In the genomic region with DNA sequence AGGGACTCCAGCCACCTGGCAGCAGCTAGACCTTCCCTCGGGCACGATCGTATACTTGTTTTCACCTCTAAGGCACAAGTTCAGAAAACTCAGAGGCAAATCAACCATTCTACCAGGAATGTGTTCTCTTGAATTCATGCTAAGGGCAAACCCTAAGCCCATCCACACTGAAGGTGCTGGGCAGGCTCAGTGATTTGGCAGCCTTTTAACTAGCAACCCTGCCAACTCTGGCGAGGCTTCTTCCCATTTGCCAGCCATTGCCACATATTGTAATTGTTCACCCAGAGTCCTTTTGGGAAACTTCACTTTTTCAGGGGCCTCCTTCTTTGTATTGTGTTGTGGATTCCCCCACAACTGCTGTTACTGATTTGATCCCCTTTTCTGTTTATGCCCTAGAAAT, we compare ENCODE assay signal across 21 cellular contexts.
DNase-seq lines count a peak whose midpoint lies in the region; ATAC-seq and TF ChIP-seq lines count a peak whose summit lies in the region.
"Had no signal": no experiment of that assay in that cellular context is flagged by ENCODE, and none has a peak within 500 bp of the region (broad histone marks: within the 10 kb centered on the region; RNA-seq: fewer than 3 reads in every experiment).

No MANE protein-coding gene starts in this region.

- CTCF ChIA-PET in activated CD4-positive, alpha-beta memory T cell treated with anti-CD3 and anti-CD28 coated beads for 36 hours (lab: Charles Lee): no interaction called here

- intact Hi-C loops in left ventricle myocardium superior (cut with micrococcal nuclease): no loop called here
- intact Hi-C loops in tibial artery (cut with DNase I; ENCODE audit: low total_unique reads): no loop called here
- intact Hi-C loops in activated CD4-positive, alpha-beta memory T cell treated with anti-CD3 and anti-CD28 coated beads for 36 hours (cut with micrococcal nuclease): no loop called here

- H3K4me3 ChIP-seq in right atrium auricular region: no peak overlapping the region
- H3K4me3 ChIP-seq in MG63: no peak overlapping the region
- no peak overlapping the region for H3K4me3 ChIP-seq in osteoblast (ENCODE audit: insufficient read depth, low read length)
- no peak overlapping the region for H3K4me3 ChIP-seq in tibial artery
- H3K4me3 ChIP-seq: Peyer's patch had no signal

- no peak overlapping the region for H3K4me3 Mint-ChIP-seq in activated CD4-positive, alpha-beta memory T cell treated with anti-CD3 and anti-CD28 coated beads for 36 hours
- H3K4me3 Mint-ChIP-seq: CD4-positive, CD25-positive, alpha-beta regulatory T cell had no signal

- no peaks in the 10 kb centered on the region for H4K20me1 ChIP-seq in osteoblast (ENCODE audit: insufficient read depth, low read length)

- H3K9me3 ChIP-seq in right atrium auricular region (peaks cover 0 to 9% of the 10 kb centered on the region in 2 donors), MG63 (peaks cover 2% of the 10 kb centered on the region; the same call in 1 of the 2 replicates), osteoblast (ENCODE audit: low read depth, low read length) (no peaks in the 10 kb centered on the region), tibial artery (no peaks in the 10 kb centered on the region)
- H3K9me3 ChIP-seq: Peyer's patch had no signal

- H3K27ac ChIP-seq in right atrium auricular region: no peak overlapping the region
- H3K27ac ChIP-seq in osteoblast (ENCODE audit: low read depth, low read length): no peak overlapping the region
- H3K27ac ChIP-seq in tibial artery: no peak overlapping the region
- H3K27ac ChIP-seq: HL-60, Peyer's patch had no signal

- DNase-seq in left ventricle myocardium superior (peak; percentile 32), right atrium auricular region (ENCODE audit: low spot score) (no peak), MG63 (peak; percentile 39), left lobe of liver (ENCODE audit: low spot score) (peak; percentile 52), osteoblast (ENCODE audit: insufficient read length, low spot score, missing footprints) (no peak), tibial artery (no peak)
- DNase-seq in activated CD4-positive, alpha-beta memory T cell treated with anti-CD3 and anti-CD28 coated beads for 36 hours: no peak
- DNase-seq: CD4-positive, CD25-positive, alpha-beta regulatory T cell; EL; H7; KG1; MV-4-11; NCI-H1694; NCI-H2081; NCI-H2171; NCI-H345; NCI-H524; NCI-H774; Peyer's patch had no signal

- H2AFZ ChIP-seq in osteoblast (ENCODE audit: low read length): peak overlapping the region; percentile 29

- H3K4me1 ChIP-seq in right atrium auricular region (peaks cover 0 to 7% of the 10 kb centered on the region in 2 donors), osteoblast (ENCODE audit: insufficient read depth, low read length) (peaks cover 8% of the 10 kb centered on the region), tibial artery (peaks cover 0 to 9% (median under 1%) of the 10 kb centered on the region in 4 donors)
- H3K4me1 ChIP-seq: Peyer's patch had no signal

- POLR2A ChIA-PET in activated CD4-positive, alpha-beta memory T cell treated with anti-CD3 and anti-CD28 coated beads for 36 hours (lab: Charles Lee): no interaction called here

- no peaks in the 10 kb centered on the region for H3K9me3 Mint-ChIP-seq in activated CD4-positive, alpha-beta memory T cell treated with anti-CD3 and anti-CD28 coated beads for 36 hours

- H3K27ac Mint-ChIP-seq in activated CD4-positive, alpha-beta memory T cell treated with anti-CD3 and anti-CD28 coated beads for 36 hours: no peak overlapping the region
- H3K27ac Mint-ChIP-seq: CD4-positive, CD25-positive, alpha-beta regulatory T cell had no signal

- H3K36me3 ChIP-seq in right atrium auricular region: no peaks in the 10 kb centered on the region
- no peaks in the 10 kb centered on the region for H3K36me3 ChIP-seq in MG63
- H3K36me3 ChIP-seq in osteoblast (ENCODE audit: insufficient read depth, low read length): no peaks in the 10 kb centered on the region
- H3K36me3 ChIP-seq in tibial artery: no peaks in the 10 kb centered on the region
- H3K36me3 ChIP-seq: Peyer's patch had no signal

- no peak overlapping the region for H3K4me2 ChIP-seq in osteoblast (ENCODE audit: insufficient read depth, low read length)

- no peak for TF ChIP-seq CTCF in right atrium auricular region (IDR thresholded peaks at IDR 0.05)
- no peak for TF ChIP-seq CTCF in osteoblast (IDR thresholded peaks at IDR 0.05; ENCODE audit: extremely low read depth, low read depth, low read length)
- no peak for TF ChIP-seq CTCF in tibial artery (IDR thresholded peaks at IDR 0.05)

- H3K4me1 Mint-ChIP-seq in activated CD4-positive, alpha-beta memory T cell treated with anti-CD3 and anti-CD28 coated beads for 36 hours (ENCODE audit: low read depth): no peaks in the 10 kb centered on the region
- H3K4me1 Mint-ChIP-seq: CD4-positive, CD25-positive, alpha-beta regulatory T cell had no signal

- peak; percentile 69 for ATAC-seq in left ventricle myocardium superior
- peak; percentile 95 for ATAC-seq in left lobe of liver
- ATAC-seq in esophagus mucosa: no peak

- no peaks in the 10 kb centered on the region for H3K79me2 ChIP-seq in osteoblast (ENCODE audit: insufficient read depth, low read length)

- H3K27me3 Mint-ChIP-seq in activated CD4-positive, alpha-beta memory T cell treated with anti-CD3 and anti-CD28 coated beads for 36 hours: peaks cover 5% of the 10 kb centered on the region
- H3K27me3 Mint-ChIP-seq: CD4-positive, CD25-positive, alpha-beta regulatory T cell had no signal

- no peaks in the 10 kb centered on the region for H3K27me3 ChIP-seq in right atrium auricular region
- no peaks in the 10 kb centered on the region for H3K27me3 ChIP-seq in MG63
- H3K27me3 ChIP-seq in osteoblast (ENCODE audit: insufficient read depth, low read length): no peaks in the 10 kb centered on the region
- no peaks in the 10 kb centered on the region for H3K27me3 ChIP-seq in tibial artery
- H3K27me3 ChIP-seq: Peyer's patch had no signal

- H3K36me3 Mint-ChIP-seq in activated CD4-positive, alpha-beta memory T cell treated with anti-CD3 and anti-CD28 coated beads for 36 hours: no peaks in the 10 kb centered on the region
- H3K36me3 Mint-ChIP-seq: CD4-positive, CD25-positive, alpha-beta regulatory T cell had no signal

Comparison
In these comparisons a context has a peak if more than half of its experiments do, and no peak if none do; other contexts are left out.
1. DNase-seq: peak in left ventricle myocardium superior (single experiment), MG63 (single experiment) and left lobe of liver (single experiment); none in right atrium auricular region (single experiment), osteoblast (single experiment), tibial artery (0 of 2) and activated CD4-positive, alpha-beta memory T cell treated with anti-CD3 and anti-CD28 coated beads for 36 hours (single experiment).